ENCODE assay signal across 1 cellular context in genomic region chr9:2809692-2810423, GRCh38.
TF ChIP-seq lines count a peak whose summit lies in the region.

No MANE protein-coding gene starts in this region.

TF ChIP-seq in H1, 55 proteins besides CTCF, POLR2A, EP300 and RAD21 (continued from another document):
- TF ChIP-seq ASH2L (IDR thresholded peaks at IDR 0.05; ENCODE audit: low read length) (peak; percentile 78), CTBP2 (IDR thresholded peaks at IDR 0.05; ENCODE audit: borderline replicate concordance, insufficient read depth, insufficient read length, low read length) (no peak), SIRT6 (IDR thresholded peaks at IDR 0.05; ENCODE audit: low read length) (no peak), CHD2 (IDR thresholded peaks at IDR 0.05; ENCODE audit: low read length) (no peak), TCF12 (IDR thresholded peaks at IDR 0.05; ENCODE audit: low read depth, low read length) (no peak), SP2 (IDR thresholded peaks at IDR 0.05; ENCODE audit: low read length) (no peak), YY1 (IDR thresholded peaks at IDR 0.05; ENCODE audit: low read depth, low read length) (no peak), USF2 (IDR thresholded peaks at IDR 0.05; ENCODE audit: low read length) (no peak), CBX5 (IDR thresholded peaks at IDR 0.05; ENCODE audit: low read depth, low read length) (no peak), ZNF274 (IDR thresholded peaks at IDR 0.05; ENCODE audit: borderline replicate concordance, extremely low read depth, low read length) (no peak), HDAC6 (IDR thresholded peaks at IDR 0.05; ENCODE audit: low read depth, low read length) (no peak), CEBPB (IDR thresholded peaks at IDR 0.05; ENCODE audit: low read depth, low read length) (no peak), NRF1 (IDR thresholded peaks at IDR 0.05; ENCODE audit: low read depth, low read length) (no peak), POLR2AphosphoS5 (IDR thresholded peaks at IDR 0.05; ENCODE audit: low read depth, low read length) (no peak), RNF2 (IDR thresholded peaks at IDR 0.05; ENCODE audit: borderline replicate concordance, low read depth, low read length, missing control alignments, poor library complexity, severe bottlenecking) (no peak), EGR1 (IDR thresholded peaks at IDR 0.05; ENCODE audit: borderline replicate concordance, low read depth, low read length) (no peak), NANOG (IDR thresholded peaks at IDR 0.05; ENCODE audit: insufficient read depth, low read depth, low read length, poor library complexity, severe bottlenecking) (no peak), E2F6 (IDR thresholded peaks at IDR 0.05) (no peak), BCL11A (IDR thresholded peaks at IDR 0.05; ENCODE audit: low read depth in 2 of 2, low read length in 2 of 2) (no peak), POU5F1 (IDR thresholded peaks at IDR 0.05; ENCODE audit: low read depth, low read length) (no peak), BACH1 (IDR thresholded peaks at IDR 0.05; ENCODE audit: low read length) (no peak), SIN3A (conservative IDR thresholded peaks at IDR 0.05 in 1 of 2, IDR thresholded peaks at IDR 0.05 in 1 of 2; ENCODE audit: low read depth in 1 of 2, low read length in 2 of 2) (no peak), CHD1 (IDR thresholded peaks at IDR 0.05; ENCODE audit: low read depth, low read length) (no peak), TAF7 (optimal IDR thresholded peaks at IDR 0.05; ENCODE audit: borderline replicate concordance, low read depth, low read length) (no peak), TBP (IDR thresholded peaks at IDR 0.05; ENCODE audit: low read depth, low read length) (no peak), ATF3 (IDR thresholded peaks at IDR 0.05; ENCODE audit: insufficient read depth, low read depth, low read length) (no peak), KDM4A (IDR thresholded peaks at IDR 0.05; ENCODE audit: low read depth, low read length, severe bottlenecking) (no peak), JUN (IDR thresholded peaks at IDR 0.05; ENCODE audit: low read depth, low read length) (peak; percentile 83), GABPA (IDR thresholded peaks at IDR 0.05; ENCODE audit: borderline replicate concordance, insufficient read depth, low read length) (no peak), ATF2 (IDR thresholded peaks at IDR 0.05; ENCODE audit: low read length) (peak; percentile 81; the same call in 1 of the 2 replicates), SIX5 (IDR thresholded peaks at IDR 0.05; ENCODE audit: low read depth, low read length) (no peak), SP1 (IDR thresholded peaks at IDR 0.05; ENCODE audit: low read depth, low read length) (peak; percentile 61), MAFK (IDR thresholded peaks at IDR 0.05; ENCODE audit: low read depth, low read length) (no peak), FOSL1 (IDR thresholded peaks at IDR 0.05; ENCODE audit: insufficient read depth, low read depth, low read length) (no peak)
